Comparison of ENCODE assay signal across 8 cellular contexts in the genomic region with DNA sequence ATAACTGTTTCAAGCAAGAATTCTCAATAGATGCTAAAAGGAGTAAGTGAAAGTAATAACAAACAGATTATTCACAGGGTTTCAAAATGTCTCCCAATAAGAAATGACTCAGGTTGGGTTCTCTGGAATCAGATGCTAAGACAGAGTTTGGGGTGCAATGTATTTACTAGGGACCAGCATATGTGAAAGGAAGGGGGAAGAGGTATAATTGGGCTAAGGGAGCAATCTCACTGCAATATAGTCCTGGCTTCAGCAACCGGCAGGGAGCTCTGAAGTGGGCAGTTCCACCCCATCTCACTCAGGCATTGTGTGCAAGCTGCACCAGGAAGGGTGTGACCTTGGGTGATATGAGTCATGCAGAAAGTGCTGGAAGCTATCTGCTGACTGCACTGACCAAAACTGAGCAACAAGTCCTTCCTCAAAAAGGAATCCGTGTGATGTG. TPM values are rescaled to one million over a fixed set of nuclear protein-coding genes. Genes with fewer than 3 reads are reported as not detected.
DNase-seq lines count a peak whose midpoint lies in the region; ATAC-seq and TF ChIP-seq lines count a peak whose summit lies in the region.

No MANE protein-coding gene starts in this region.

- H3K27ac Mint-ChIP-seq in natural killer cell: peak overlapping the region; percentile 88 to 93

- H3K4me1 Mint-ChIP-seq in natural killer cell: peaks cover 59 to 62% of the 10 kb centered on the region in 2 donors

- peak; percentile 86 for DNase-seq in COLO829 (ENCODE audit: low spot score)
- DNase-seq in HT-29 (ENCODE audit: low spot score): peak; percentile 85
- peak; percentile 45 for DNase-seq in activated CD4-positive, alpha-beta T cell treated with anti-CD3 and anti-CD28 coated beads for 48 hours
- peak; percentile 81 for DNase-seq in epithelial cell of prostate (ENCODE audit: low read depth, low spot score)
- peak; percentile 57 for DNase-seq in natural killer cell
- DNase-seq in ureter (ENCODE audit: low spot score): peak; percentile 57
- DNase-seq in NCI-H1105 (lab: John Stamatoyannopoulos, UW): no peak

- no peaks in the 10 kb centered on the region for H3K27me3 Mint-ChIP-seq in natural killer cell (ENCODE audit: low read depth in 2 of 2)

- ATAC-seq in GM21423 (IDR thresholded peaks at IDR 0.05; ENCODE audit: unreplicated experiment) (peak; percentile 92), natural killer cell (peak; percentile 96 to 99 (median 98))

- TF ChIP-seq CTCF in natural killer cell (IDR thresholded peaks at IDR 0.05): no peak

- peak overlapping the region; percentile 61 for H3K4me3 Mint-ChIP-seq in natural killer cell

- no peaks in the 10 kb centered on the region for H3K9me3 Mint-ChIP-seq in natural killer cell

- intact Hi-C loops in natural killer cell (cut with micrococcal nuclease): no loop called here

- no peaks in the 10 kb centered on the region for H3K36me3 Mint-ChIP-seq in natural killer cell

- peak overlapping the region; percentile 63 for H3K27ac ChIP-seq in epithelial cell of prostate

RNA-seq across cellular contexts. Expression of a gene that starts 23.4 kb away (rescaled TPM):
- total RNA-seq in HT-29 (2014; rRNA removed; shearing (Covaris generic)): 63.2 and 93.0 TPM in 2 replicates
- total RNA-seq in natural killer cell (100 to 1,000 TPM in 1 of 3 donors, 10 to 100 TPM in 2; 85.1 to 116 (median 93.4) TPM), ureter (95.6 TPM)
